Comparison of ENCODE assay signal across 10 cellular contexts in the genomic region with DNA sequence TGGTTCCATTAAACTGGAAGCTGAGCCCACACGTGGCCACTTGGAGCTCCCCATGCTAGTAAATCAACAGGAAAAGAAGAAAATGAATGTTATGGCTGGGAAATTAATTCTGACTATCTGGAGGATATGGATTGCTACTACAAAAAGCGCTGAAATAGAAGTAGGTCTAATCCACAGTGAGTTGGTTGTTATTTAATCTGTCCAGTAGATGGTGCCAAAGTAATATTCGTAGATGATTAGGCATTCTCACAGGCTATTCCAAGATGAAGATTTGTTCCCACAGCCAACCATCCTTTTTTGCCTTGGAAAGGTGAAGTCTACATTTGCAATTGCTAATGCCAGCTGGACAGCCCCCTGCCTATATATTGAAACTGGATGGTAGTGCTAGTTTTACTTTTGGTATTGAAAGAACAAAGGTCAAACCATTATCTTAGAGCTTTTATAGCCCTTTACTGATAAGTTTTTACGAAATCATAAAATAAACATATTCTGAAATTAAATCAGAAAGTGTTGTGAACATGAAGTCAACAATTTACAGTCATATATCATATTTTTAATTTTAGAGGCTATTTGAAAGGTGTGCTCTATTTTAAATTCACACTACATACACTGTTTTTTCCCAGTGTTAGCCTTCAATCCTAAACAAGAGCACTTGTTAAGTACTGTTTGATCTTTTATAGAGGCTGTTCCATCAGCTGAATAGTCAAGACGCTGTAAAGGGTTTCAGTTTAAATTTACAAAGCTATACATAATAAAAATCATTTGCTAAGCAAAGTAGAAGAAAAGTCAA. TPM values are rescaled to one million over a fixed set of nuclear protein-coding genes. Genes with fewer than 3 reads are reported as not detected.
DNase-seq lines count a peak whose midpoint lies in the region; ATAC-seq and TF ChIP-seq lines count a peak whose summit lies in the region.
"Had no signal": no experiment of that assay in that cellular context is flagged by ENCODE, and none has a peak within 500 bp of the region (broad histone marks: within the 10 kb centered on the region; RNA-seq: fewer than 3 reads in every experiment).

No MANE protein-coding gene starts in this region.

- H3K36me3 ChIP-seq in H7 (replicated peaks; ENCODE audit: control insufficient read depth, insufficient read depth, low read length) (no peaks in the 10 kb centered on the region), testis (ENCODE audit: low read depth, missing control alignments) (no peaks in the 10 kb centered on the region)

- ATAC-seq in GM21390 (IDR thresholded peaks at IDR 0.05; ENCODE audit: unreplicated experiment), result no peak

- TF ChIP-seq CTCF in astrocyte of the spinal cord (IDR thresholded peaks at IDR 0.05; ENCODE audit: low read depth, low read length), result peak; percentile 50
- peak in 2 of 3 experiments; percentile 12 to 45 for TF ChIP-seq CTCF in testis (IDR thresholded peaks at IDR 0.05)

- DNase-seq in DMS 273 treated with DMSO at 0.1 percent for 48 hours (lab: John Stamatoyannopoulos, UW), result peak; percentile 7
- DNase-seq in H7, result peak; percentile 32
- peak; percentile 7 for DNase-seq in NCI-H2171 (lab: John Stamatoyannopoulos, UW)
- peak; percentile 38 for DNase-seq in astrocyte of the spinal cord (ENCODE audit: low read depth, low spot score)
- peak; percentile 85 for DNase-seq in inferior parietal cortex (ENCODE audit: extremely low spot score)
- no peak for DNase-seq in testis
- DNase-seq in GM19240 (ENCODE audit: insufficient read length, low spot score), result no peak

- no peaks in the 10 kb centered on the region for H3K4me1 ChIP-seq in testis

- intact Hi-C loops in testis (cut with DNase I; ENCODE audit: low total_unique reads), result no loop called here

- H3K27me3 ChIP-seq in H7 (ENCODE audit: control insufficient read depth, insufficient read depth, low read length) (no peaks in the 10 kb centered on the region), testis (no peaks in the 10 kb centered on the region)

- H3K4me3 ChIP-seq in H7 (ENCODE audit: insufficient read depth, low read depth, low read length), result no peak overlapping the region
- no peak overlapping the region for H3K4me3 ChIP-seq in astrocyte of the spinal cord (ENCODE audit: low read depth, low read length)
- no peak overlapping the region for H3K4me3 ChIP-seq in testis
- H3K4me3 ChIP-seq: SK-N-MC had no signal

- 36 to 43% methylated on average over 4 to 5 of the region's 5 CpGs for WGBS in testis, 2 donors

- no peak overlapping the region for H3K27ac ChIP-seq in testis
- H3K27ac ChIP-seq: SK-N-MC had no signal

- H3K9me3 ChIP-seq in testis, result no peaks in the 10 kb centered on the region

- in situ Hi-C loops in astrocyte of the spinal cord (cut with HindIII; ENCODE audit: low sequenced_read_pairs), result no loop called here

- TF ChIP-seq POLR2A in testis (IDR thresholded peaks at IDR 0.05), result no peak

RNA-seq across cellular contexts. Expression of gene RBM11, which starts 43.9 kb away (rescaled TPM):
- total RNA-seq in H7 (2014; rRNA removed; shearing (Covaris generic)), result 2.2 and 3.3 TPM in 2 replicates
- 1 to 10 TPM; 5.1 to 5.3 TPM for total RNA-seq in testis
- polyA plus RNA-seq in testis (ENCODE audit: insufficient read depth, low read depth, low replicate concordance), result 10.2 TPM
- total RNA-seq: skeletal muscle tissue had no signal

RNA-seq across cellular contexts. Expression of gene LIPI, which starts 49.1 kb away (rescaled TPM):
- not detected in 2 replicates for total RNA-seq in H7 (2014; rRNA removed; shearing (Covaris generic))
- under 1 TPM in 1 of 2 donors, not detected in 1; 0.74 TPM for total RNA-seq in testis
- polyA plus RNA-seq in testis (ENCODE audit: insufficient read depth, low read depth, low replicate concordance), result 0.28 TPM
- total RNA-seq: skeletal muscle tissue had no signal

Comparison
In these comparisons a context has a peak if more than half of its experiments do, and no peak if none do; other contexts are left out.
1. DNase-seq: peak in DMS 273 treated with DMSO at 0.1 percent for 48 hours (single experiment), H7 (single experiment), NCI-H2171 (single experiment), astrocyte of the spinal cord (single experiment) and inferior parietal cortex (single experiment); none in testis (single experiment) and GM19240 (single experiment).